Comparison of ENCODE assay signal across 21 cellular contexts in the genomic region with DNA sequence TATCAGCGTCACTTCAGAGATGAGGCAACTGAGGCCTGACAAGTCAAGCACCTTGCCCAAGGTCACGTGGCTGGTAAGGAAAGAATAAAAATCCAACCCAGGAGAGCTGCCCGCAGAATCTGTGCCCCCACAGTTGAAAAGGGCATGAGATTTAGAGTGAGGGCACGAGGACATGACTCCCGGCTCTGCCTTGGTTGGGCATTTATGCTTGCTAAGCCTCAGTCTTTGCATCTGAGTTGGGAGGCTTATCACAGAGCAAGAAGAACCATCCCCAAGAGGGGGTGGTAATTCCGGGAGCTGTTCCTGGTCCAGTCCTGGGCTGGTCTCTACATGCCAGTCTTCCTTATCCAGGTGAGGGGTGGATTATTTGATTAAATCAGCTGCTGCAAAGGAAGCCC. TPM values are rescaled to one million over a fixed set of nuclear protein-coding genes. Genes with fewer than 3 reads are reported as not detected.
"Had no signal": no experiment of that assay in that cellular context is flagged by ENCODE, and none has a peak within 500 bp of the region (broad histone marks: within the 10 kb centered on the region; RNA-seq: fewer than 3 reads in every experiment).

No MANE protein-coding gene starts in this region.

- H3K4me1 ChIP-seq: SJCRH30 had no signal

- H3K4me3 ChIP-seq: K562, SJCRH30 had no signal

- H3K9me3 ChIP-seq: SJCRH30 had no signal

- H3K27ac ChIP-seq: HL-60, KMS-11, SJCRH30 had no signal

- ATAC-seq: K562 had no signal

- H3K36me3 ChIP-seq: SJCRH30 had no signal

- H3K27ac Mint-ChIP-seq: IgD-negative memory B cell had no signal

- H3K36me3 Mint-ChIP-seq: IgD-negative memory B cell had no signal

- DNase-seq: Kasumi-1; NCI-H1092 treated with DMSO at 0.1 percent for 48 hours; NCI-H1436; NCI-H187; NCI-H2029; NCI-H2081 treated with DMSO at 0.1 percent for 48 hours; NCI-H2171; NCI-H226; NCI-H446; NCI-H510A; NCI-H524 treated with DMSO at 0.1 percent for 48 hours; NCI-H69; NCI-H774; NK-92 treated with Interleukin-12 subunit alpha and Interleukin-12 subunit beta, amount 100 ng/mL, for 24 hours; RPMI8226; SHP77 treated with DMSO at 0.1 percent for 48 hours; SJCRH30 had no signal

- H3K9ac ChIP-seq: KMS-11 had no signal

RNA-seq across cellular contexts. Expression of a gene that starts 37.3 kb away (rescaled TPM):
- total RNA-seq: K562 had no signal
- polyA plus RNA-seq: IgD-negative memory B cell had no signal
